Comparison of ENCODE assay signal across 1 cellular context in the genomic region with DNA sequence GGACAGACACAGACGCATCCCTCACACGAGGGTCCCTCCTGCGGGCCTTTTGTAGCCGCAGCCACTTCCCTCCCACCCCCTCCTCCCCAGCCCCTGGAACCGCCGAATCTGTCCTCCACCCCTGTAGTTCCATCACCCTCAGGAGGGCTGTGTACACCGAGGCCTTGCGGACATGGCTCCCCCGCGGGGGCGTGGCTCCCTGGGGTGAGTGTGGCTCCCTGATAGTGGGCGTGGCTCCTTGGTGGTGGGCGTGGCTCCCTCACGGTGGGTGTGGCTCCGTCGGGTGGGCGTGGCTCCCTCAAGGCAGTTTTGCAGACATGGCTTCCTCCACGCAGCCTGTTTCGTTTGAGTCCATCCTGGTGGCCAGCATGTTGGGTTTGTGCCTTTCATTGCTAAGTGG.
TF ChIP-seq lines count a peak whose summit lies in the region.

No MANE protein-coding gene starts in this region.

TF ChIP-seq in SK-N-SH, 30 proteins besides CTCF, POLR2A, EP300 and RAD21 (continued from another document):
- TF ChIP-seq, protein P1, sequence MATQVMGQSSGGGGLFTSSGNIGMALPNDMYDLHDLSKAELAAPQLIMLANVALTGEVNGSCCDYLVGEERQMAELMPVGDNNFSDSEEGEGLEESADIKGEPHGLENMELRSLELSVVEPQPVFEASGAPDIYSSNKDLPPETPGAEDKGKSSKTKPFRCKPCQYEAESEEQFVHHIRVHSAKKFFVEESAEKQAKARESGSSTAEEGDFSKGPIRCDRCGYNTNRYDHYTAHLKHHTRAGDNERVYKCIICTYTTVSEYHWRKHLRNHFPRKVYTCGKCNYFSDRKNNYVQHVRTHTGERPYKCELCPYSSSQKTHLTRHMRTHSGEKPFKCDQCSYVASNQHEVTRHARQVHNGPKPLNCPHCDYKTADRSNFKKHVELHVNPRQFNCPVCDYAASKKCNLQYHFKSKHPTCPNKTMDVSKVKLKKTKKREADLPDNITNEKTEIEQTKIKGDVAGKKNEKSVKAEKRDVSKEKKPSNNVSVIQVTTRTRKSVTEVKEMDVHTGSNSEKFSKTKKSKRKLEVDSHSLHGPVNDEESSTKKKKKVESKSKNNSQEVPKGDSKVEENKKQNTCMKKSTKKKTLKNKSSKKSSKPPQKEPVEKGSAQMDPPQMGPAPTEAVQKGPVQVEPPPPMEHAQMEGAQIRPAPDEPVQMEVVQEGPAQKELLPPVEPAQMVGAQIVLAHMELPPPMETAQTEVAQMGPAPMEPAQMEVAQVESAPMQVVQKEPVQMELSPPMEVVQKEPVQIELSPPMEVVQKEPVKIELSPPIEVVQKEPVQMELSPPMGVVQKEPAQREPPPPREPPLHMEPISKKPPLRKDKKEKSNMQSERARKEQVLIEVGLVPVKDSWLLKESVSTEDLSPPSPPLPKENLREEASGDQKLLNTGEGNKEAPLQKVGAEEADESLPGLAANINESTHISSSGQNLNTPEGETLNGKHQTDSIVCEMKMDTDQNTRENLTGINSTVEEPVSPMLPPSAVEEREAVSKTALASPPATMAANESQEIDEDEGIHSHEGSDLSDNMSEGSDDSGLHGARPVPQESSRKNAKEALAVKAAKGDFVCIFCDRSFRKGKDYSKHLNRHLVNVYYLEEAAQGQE (IDR thresholded peaks at IDR 0.05; ENCODE audit: low read depth, low read length): no peak
